ENCODE assay signal across 23 cellular contexts in the genomic region with DNA sequence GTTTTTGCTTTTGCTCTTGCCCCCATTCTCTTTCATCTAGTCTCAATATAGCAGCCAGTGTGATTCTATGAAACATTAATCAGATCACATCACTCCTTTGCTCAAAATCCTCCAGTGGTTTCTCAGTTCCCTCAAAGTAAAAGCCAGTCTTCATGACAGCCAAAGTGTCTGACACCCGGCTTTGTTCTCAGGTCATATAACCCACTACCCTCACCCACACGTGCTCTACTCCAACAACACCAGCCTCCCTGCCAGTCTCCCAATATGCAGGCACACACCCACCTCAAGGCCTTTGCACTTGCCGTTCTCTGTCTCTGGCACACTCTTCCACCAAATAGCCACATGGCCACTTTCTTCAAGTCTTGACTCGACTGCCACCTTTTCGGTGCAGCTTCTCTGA. TPM values are rescaled to one million over a fixed set of nuclear protein-coding genes. Genes with fewer than 3 reads are reported as not detected.
"Had no signal": no experiment of that assay in that cellular context is flagged by ENCODE, and none has a peak within 500 bp of the region (broad histone marks: within the 10 kb centered on the region; RNA-seq: fewer than 3 reads in every experiment).

No MANE protein-coding gene starts in this region.

- FAIRE-seq: endometrium had no signal

- H3K27ac Mint-ChIP-seq: activated CD4-positive, alpha-beta T cell treated with anti-CD3 and anti-CD28 coated beads, Interleukin-2, amount 10 ng/mL, durations not matched to agents 7 days and 5 days; activated naive CD4-positive, alpha-beta T cell treated with anti-CD3 and anti-CD28 coated beads, Interleukin-2, amount 10 ng/mL, durations not matched to agents 7 days and 5 days; activated T-helper 2 cell treated with anti-CD3 and anti-CD28 coated beads, Interferon-gamma antibody, Interleukin-2, Interleukin-4, amounts not matched to agents 10 μg/mL and 5 μg/mL and 100 μg/mL, durations not matched to agents 14 hours and 24 hours and 36 hours had no signal

- H3K4me2 ChIP-seq: smooth muscle cell had no signal

- H2AFZ ChIP-seq: parathyroid adenoma had no signal

- H3K27ac ChIP-seq: ascending aorta, breast epithelium, coronary artery, esophagus muscularis mucosa, gastroesophageal sphincter, heart right ventricle, left ventricle myocardium inferior, neutrophil, parathyroid adenoma, right lobe of liver, SK-N-MC, thyroid gland had no signal

- H3K4me3 Mint-ChIP-seq: activated CD4-positive, alpha-beta T cell treated with anti-CD3 and anti-CD28 coated beads, Interleukin-2, amount 10 ng/mL, durations not matched to agents 7 days and 5 days; activated naive CD4-positive, alpha-beta T cell treated with anti-CD3 and anti-CD28 coated beads, Interleukin-2, amount 10 ng/mL, durations not matched to agents 7 days and 5 days; immature natural killer cell had no signal

- H3K27me3 ChIP-seq: ascending aorta, breast epithelium, esophagus muscularis mucosa, gastroesophageal sphincter, heart right ventricle, neutrophil, right lobe of liver, thyroid gland had no signal

- H3K9ac ChIP-seq: parathyroid adenoma had no signal

- H3K9me3 ChIP-seq: ascending aorta, breast epithelium, esophagus muscularis mucosa, gastroesophageal sphincter, heart right ventricle, left ventricle myocardium inferior, neutrophil, right lobe of liver, thyroid gland had no signal

- DNase-seq: activated CD4-positive, alpha-beta T cell treated with anti-CD3 and anti-CD28 coated beads, Interleukin-2, amount 10 ng/mL, durations not matched to agents 7 days and 5 days; activated naive CD4-positive, alpha-beta T cell treated with anti-CD3 and anti-CD28 coated beads, Interleukin-2, amount 10 ng/mL, durations not matched to agents 7 days and 5 days; heart right ventricle; immature natural killer cell; kidney glomerular epithelial cell; left ventricle myocardium inferior; naive thymus-derived CD4-positive, alpha-beta T cell; right lobe of liver; stimulated activated CD4-positive, alpha-beta T cell treated with anti-CD3 and anti-CD28 coated beads, Interleukin-4, amount 100 ng/mL, for 1 hour; T1000; thyroid gland had no signal

- H3K9me3 Mint-ChIP-seq: activated CD4-positive, alpha-beta T cell treated with anti-CD3 and anti-CD28 coated beads, Interleukin-2, amount 10 ng/mL, durations not matched to agents 7 days and 5 days; activated naive CD4-positive, alpha-beta T cell treated with anti-CD3 and anti-CD28 coated beads, Interleukin-2, amount 10 ng/mL, durations not matched to agents 7 days and 5 days; activated T-helper 2 cell treated with anti-CD3 and anti-CD28 coated beads, Interferon-gamma antibody, Interleukin-2, Interleukin-4, amounts not matched to agents 10 μg/mL and 5 μg/mL and 100 μg/mL, durations not matched to agents 14 hours and 24 hours and 36 hours; immature natural killer cell; naive thymus-derived CD4-positive, alpha-beta T cell had no signal

- H3K4me1 ChIP-seq: parathyroid adenoma had no signal

- H3K4me3 ChIP-seq: ascending aorta, breast epithelium, coronary artery, esophagus muscularis mucosa, gastroesophageal sphincter, heart right ventricle, left ventricle myocardium inferior, right lobe of liver, SK-N-MC, smooth muscle cell, thyroid gland had no signal

- H3K27me3 Mint-ChIP-seq: activated CD4-positive, alpha-beta T cell treated with anti-CD3 and anti-CD28 coated beads, Interleukin-2, amount 10 ng/mL, durations not matched to agents 7 days and 5 days; activated naive CD4-positive, alpha-beta T cell treated with anti-CD3 and anti-CD28 coated beads, Interleukin-2, amount 10 ng/mL, durations not matched to agents 7 days and 5 days; naive thymus-derived CD4-positive, alpha-beta T cell had no signal

- ATAC-seq: gastroesophageal sphincter; heart right ventricle; naive thymus-derived CD4-positive, alpha-beta T cell; right lobe of liver had no signal

RNA-seq across cellular contexts. Expression of gene HSF5, which starts 21.9 kb away (rescaled TPM):
- total RNA-seq: ascending aorta, left ventricle myocardium inferior, smooth muscle cell, subcutaneous adipose tissue had no signal
- polyA plus RNA-seq: heart right ventricle, smooth muscle cell had no signal
